Comparison of ENCODE assay signal across 21 cellular contexts in the genomic region with DNA sequence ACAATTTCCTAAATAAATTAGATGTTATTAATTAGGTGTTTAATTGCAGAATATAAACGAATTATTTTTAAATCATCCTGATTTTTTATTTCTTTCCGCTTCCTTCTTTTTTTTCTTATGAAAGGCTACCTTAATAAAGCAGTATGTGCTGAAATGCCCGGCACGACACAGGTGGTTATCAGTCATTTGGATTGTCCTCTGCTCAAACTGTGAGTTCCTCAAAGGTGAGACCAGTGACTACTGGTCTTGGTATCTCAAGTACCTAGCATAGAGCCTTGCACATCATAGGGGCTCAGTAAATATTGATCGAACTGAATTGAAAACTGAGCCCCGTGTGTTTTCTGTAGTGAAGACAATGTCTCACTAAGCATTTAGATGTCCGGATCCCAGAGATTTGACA.
"Had no signal": no experiment of that assay in that cellular context is flagged by ENCODE, and none has a peak within 500 bp of the region (broad histone marks: within the 10 kb centered on the region; RNA-seq: fewer than 3 reads in every experiment).

No MANE protein-coding gene starts in this region.

- DNase-seq: KBM-7, MV-4-11, NCI-H1048, NCI-H1105, NCI-H1417, NCI-H1436 treated with DMSO at 0.1 percent for 48 hours, NCI-H1694, NCI-H187 treated with DMSO at 0.1 percent for 48 hours, NCI-H2029 treated with DMSO at 0.1 percent for 48 hours, NCI-H2171, NCI-H226, NCI-H446, NCI-H510A, NCI-H524 treated with DMSO at 0.1 percent for 48 hours, NCI-H69, NCI-H774, Right ventricle myocardium superior, RPMI8226, SIG-M5 had no signal

- H3K27ac ChIP-seq: SJSA1, SK-N-MC had no signal

- H3K27me3 ChIP-seq: SJSA1 had no signal

- H3K4me1 ChIP-seq: SJSA1 had no signal

- H3K4me3 ChIP-seq: SJSA1, SK-N-MC had no signal

- H3K9me3 ChIP-seq: SJSA1 had no signal

- H3K36me3 ChIP-seq: SJSA1 had no signal
